ENCODE assay signal across 1 cellular context in genomic region chr22:38513063-38513462, GRCh38.
TF ChIP-seq lines count a peak whose summit lies in the region.

No MANE protein-coding gene starts in this region.

TF ChIP-seq in GM23338, 12 proteins besides CTCF, POLR2A, EP300 and RAD21 (continued from another document):
- TF ChIP-seq ZNF462 (CRISPR knock-in tag; IDR thresholded peaks at IDR 0.05) (no peak), NANOG (IDR thresholded peaks at IDR 0.05; ENCODE audit: borderline replicate concordance) (peak; percentile 19; the same call in 1 of the 2 replicates)
